24 cellular contexts compared by ENCODE assay signal in genomic region chr10:58305821-58306220, GRCh38.
"Had no signal": no experiment of that assay in that cellular context is flagged by ENCODE, and none has a peak within 500 bp of the region (broad histone marks: within the 10 kb centered on the region; RNA-seq: fewer than 3 reads in every experiment).

No MANE protein-coding gene starts in this region.

- DNase-seq: activated CD4-positive, alpha-beta T cell treated with anti-CD3 and anti-CD28 coated beads for 48 hours; activated CD4-positive, alpha-beta T cell treated with anti-CD3 and anti-CD28 coated beads, Interleukin-2, amount 50 U/mL, for 48 hours; activated CD8-positive, alpha-beta memory T cell treated with anti-CD3 and anti-CD28 coated beads for 24 hours; activated effector memory CD4-positive, alpha-beta T cell treated with anti-CD3 and anti-CD28 coated beads, Interleukin-2, amount 50 U/mL, for 16 hours; activated naive CD4-positive, alpha-beta T cell treated with anti-CD3 and anti-CD28 coated beads for 36 hours; activated naive CD8-positive, alpha-beta T cell treated with anti-CD3 and anti-CD28 coated beads for 36 hours; adrenal gland; aorta; body of pancreas; dermis blood vessel endothelial cell; effector CD4-positive, alpha-beta T cell; foreskin keratinocyte; heart right ventricle; kidney glomerular epithelial cell; left lung; lower lobe of right lung; mesenchymal stem cell; posterior cingulate gyrus; right cardiac atrium; spleen; stimulated activated naive CD8-positive, alpha-beta T cell treated with anti-CD3 and anti-CD28 coated beads, Interleukin-15, Interleukin-2, amounts not matched to agents 100 U/mL and 50 U/mL, for 24 hours; testis; transverse colon had no signal

- ATAC-seq: activated CD4-positive, CD25-positive, alpha-beta regulatory T cell treated with anti-CD3 and anti-CD28 coated beads, Interleukin-2, amount 50 U/mL, for 24 hours; body of pancreas; foreskin keratinocyte; heart right ventricle; left lung; lower lobe of right lung; right cardiac atrium; stimulated activated naive CD8-positive, alpha-beta T cell treated with anti-CD3 and anti-CD28 coated beads, Interleukin-15, Interleukin-2, amounts not matched to agents 100 U/mL and 50 U/mL, for 24 hours had no signal
